1 cellular context compared by ENCODE assay signal in genomic region chr12:124909831-124910560, GRCh38.
TF ChIP-seq lines count a peak whose summit lies in the region.

No MANE protein-coding gene starts in this region.

TF ChIP-seq in HepG2, 621 proteins besides CTCF, POLR2A, EP300 and RAD21 (continued from another document):
- TF ChIP-seq ZNF609 (CRISPR knock-in tag; IDR thresholded peaks at IDR 0.05; ENCODE audit: borderline replicate concordance) (no peak), PAWR (CRISPR knock-in tag; IDR thresholded peaks at IDR 0.05; ENCODE audit: borderline replicate concordance) (0 out of 2 replicates have a peak, but pooled peaks have one; percentile 27), CREB1 (IDR thresholded peaks at IDR 0.05) (no peak), CREB1 (CRISPR knock-in tag; IDR thresholded peaks at IDR 0.05) (0 out of 2 replicates have a peak, but pooled peaks have one; percentile 38), ZNF709 (CRISPR knock-in tag; IDR thresholded peaks at IDR 0.05) (no peak), FUBP1 (CRISPR knock-in tag; IDR thresholded peaks at IDR 0.05; ENCODE audit: borderline replicate concordance) (0 out of 2 replicates have a peak, but pooled peaks have one; percentile 28), RBM22 (optimal IDR thresholded peaks at IDR 0.05; ENCODE audit: low read length) (peak; percentile 94), ZBTB42 (CRISPR knock-in tag; IDR thresholded peaks at IDR 0.05) (0 out of 2 replicates have a peak, but pooled peaks have one; percentile 31), ZNF781 (CRISPR knock-in tag; IDR thresholded peaks at IDR 0.05; ENCODE audit: borderline replicate concordance, not compliant biosample characterization) (no peak), GABPA (IDR thresholded peaks at IDR 0.05; ENCODE audit: low read depth, low read length) (no peak), GABPA (CRISPR knock-in tag; IDR thresholded peaks at IDR 0.05; ENCODE audit: low read depth) (peak; percentile 11; the same call in 1 of the 2 replicates), NR2F1 (CRISPR knock-in tag; IDR thresholded peaks at IDR 0.05) (0 out of 4 replicates have a peak, but pooled peaks of 1 of the 2 experiments have one; percentile 11), ZNF878 (CRISPR knock-in tag; IDR thresholded peaks at IDR 0.05) (peak; percentile 76; the same call in 1 of the 2 replicates)
TF ChIP-seq in HepG2: peak in this region for 51.
